9 cellular contexts compared by ENCODE assay signal in the genomic region with DNA sequence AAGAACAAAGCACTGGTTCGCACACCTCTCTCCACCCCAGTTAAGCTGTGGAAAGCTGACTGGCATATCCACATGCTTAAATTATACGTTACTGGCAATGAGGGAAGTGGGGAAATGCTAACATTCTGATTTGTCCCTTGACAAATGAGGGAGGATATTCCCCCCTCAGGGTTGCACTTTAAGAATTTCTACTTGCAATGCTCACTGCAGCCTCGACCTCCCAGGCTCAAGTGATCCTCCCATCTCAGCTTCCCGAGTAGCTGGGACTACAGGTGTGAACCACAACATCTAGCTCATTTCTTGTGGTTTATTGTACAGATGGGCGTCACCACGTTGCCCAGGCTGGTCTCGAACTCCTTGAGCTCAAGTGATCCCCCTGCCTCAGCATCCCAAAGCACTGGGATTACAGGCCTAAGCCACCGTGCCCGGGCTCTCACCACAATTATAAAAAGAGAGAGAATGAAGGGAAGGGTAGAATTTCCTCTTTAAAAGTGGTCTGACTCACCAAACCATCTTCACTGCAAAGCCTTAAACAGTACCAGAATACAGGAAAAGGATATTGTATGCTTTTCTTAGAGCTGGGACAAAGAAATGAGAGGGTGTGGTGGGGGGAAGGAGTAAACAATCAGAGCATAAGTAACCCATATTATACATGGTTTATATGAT. TPM values are rescaled to one million over a fixed set of nuclear protein-coding genes. Genes with fewer than 3 reads are reported as not detected.
A peak's percentile ranks its signal among the peaks of the same experiment; 100 is the strongest.
DNase-seq lines count a peak whose midpoint lies in the region; ATAC-seq, FAIRE-seq and TF ChIP-seq lines count a peak whose summit lies in the region.
"Had no signal": no experiment of that assay in that cellular context is flagged by ENCODE, and none has a peak within 500 bp of the region (broad histone marks: within the 10 kb centered on the region; RNA-seq: fewer than 3 reads in every experiment).

No MANE protein-coding gene starts in this region.

- H3K27me3 ChIP-seq in RWPE2 (ENCODE audit: insufficient read depth, poor library complexity, severe bottlenecking) = no peaks in the 10 kb centered on the region
- no peaks in the 10 kb centered on the region for H3K27me3 ChIP-seq in trophoblast cell (ENCODE audit: insufficient read depth, low read length)
- H3K27me3 ChIP-seq: spleen had no signal

- no peak for TF ChIP-seq POLR2A in H54 (IDR thresholded peaks at IDR 0.05; ENCODE audit: low read depth, low read length)

- H2AFZ ChIP-seq in trophoblast cell (ENCODE audit: insufficient read depth, low read length, poor library complexity) = no peak overlapping the region

- H3K4ac ChIP-seq in trophoblast cell (ENCODE audit: low read depth, low read length) = peak overlapping the region; percentile 80

- no peak for DNase-seq in H54 (ENCODE audit: insufficient read length, low spot score)
- no peak for DNase-seq in RWPE2 (ENCODE audit: low spot score)
- peak; percentile 67 for DNase-seq in dermis blood vessel endothelial cell
- no peak for DNase-seq in trophoblast cell
- DNase-seq in NCI-H128 (lab: John Stamatoyannopoulos, UW; ENCODE audit: unreplicated experiment) = no peak
- DNase-seq: spleen had no signal

- H3K4me2 ChIP-seq in trophoblast cell (ENCODE audit: low read length) = no peak overlapping the region

- peak overlapping the region; percentile 1 for H3K27ac ChIP-seq in RWPE2 (ENCODE audit: poor library complexity, severe bottlenecking)
- H3K27ac ChIP-seq in trophoblast cell (ENCODE audit: low read depth, low read length) = no peak overlapping the region

- WGBS in trophoblast cell (ENCODE audit: extremely low coverage, insufficient coverage, insufficient read length) = no CpG with 5 or more reads among the region's 9 CpGs

- H3K18ac ChIP-seq in trophoblast cell (ENCODE audit: low read length) = no peak overlapping the region

- no peak overlapping the region for H2BK120ac ChIP-seq in trophoblast cell (ENCODE audit: insufficient read depth, low read length, poor library complexity)

- ATAC-seq in RWPE2 (ENCODE audit: low read depth) (peak; percentile 75), GM18909 (IDR thresholded peaks at IDR 0.05; ENCODE audit: poor library complexity, unreplicated experiment) (no peak), GM19397 (IDR thresholded peaks at IDR 0.05; ENCODE audit: unreplicated experiment) (no peak), GM21515 (IDR thresholded peaks at IDR 0.05; ENCODE audit: unreplicated experiment) (no peak)

- peaks cover 24% of the 10 kb centered on the region for H3K79me2 ChIP-seq in trophoblast cell (ENCODE audit: control insufficient read depth, insufficient read depth, low read length, poor library complexity)

- H2BK12ac ChIP-seq in trophoblast cell (ENCODE audit: low read length) = no peak overlapping the region

- H3K9ac ChIP-seq in trophoblast cell (ENCODE audit: low read length) = no peak overlapping the region

- H2BK5ac ChIP-seq in trophoblast cell (ENCODE audit: low read depth, low read length, poor library complexity) = no peak overlapping the region

- H3K79me1 ChIP-seq in trophoblast cell (ENCODE audit: low read length) = no peaks in the 10 kb centered on the region

- H3K14ac ChIP-seq in trophoblast cell (ENCODE audit: low read length) = no peak overlapping the region

- FAIRE-seq in H54 (lab: Jason Lieb, UNC) = peak; percentile 91

- H3K4me3 ChIP-seq in RWPE2 (ENCODE audit: severe bottlenecking) = no peak overlapping the region
- no peak overlapping the region for H3K4me3 ChIP-seq in trophoblast cell (ENCODE audit: low read depth, low read length)

- H3K36me3 ChIP-seq in RWPE2 (ENCODE audit: low read depth) (peaks cover 27% of the 10 kb centered on the region), trophoblast cell (ENCODE audit: control insufficient read depth in 1 of 2, insufficient read depth in 2 of 2, low read length in 2 of 2) (no peaks in the 10 kb centered on the region)
- H3K36me3 ChIP-seq: spleen had no signal

- H4K12ac ChIP-seq in trophoblast cell (ENCODE audit: low read depth, low read length) = no peak overlapping the region

- no peak overlapping the region for H4K91ac ChIP-seq in trophoblast cell (ENCODE audit: low read depth, low read length)

- H3K9me3 ChIP-seq in RWPE2 (ENCODE audit: severe bottlenecking) (no peaks in the 10 kb centered on the region), trophoblast cell (ENCODE audit: insufficient read depth, low read depth, low read length) (no peaks in the 10 kb centered on the region)
- H3K9me3 ChIP-seq: spleen had no signal

- no peak overlapping the region for H3K23ac ChIP-seq in trophoblast cell (ENCODE audit: low read length)

- no peak overlapping the region for H2AK5ac ChIP-seq in trophoblast cell (ENCODE audit: low read length)

- H4K8ac ChIP-seq in trophoblast cell (ENCODE audit: low read depth, low read length) = no peak overlapping the region

- H3K4me1 ChIP-seq in RWPE2 (ENCODE audit: insufficient read depth, poor library complexity, severe bottlenecking) = peaks cover 34% of the 10 kb centered on the region
- H3K4me1 ChIP-seq in trophoblast cell (ENCODE audit: control insufficient read depth in 1 of 2, insufficient read depth in 2 of 2, low read length in 2 of 2) = peaks cover 5% of the 10 kb centered on the region in 2 experiments

- TF ChIP-seq CTCF in RWPE2 (IDR thresholded peaks at IDR 0.05; ENCODE audit: poor library complexity, severe bottlenecking) = no peak

RNA-seq across cellular contexts. Expression of a gene that starts 38.9 kb away (rescaled TPM):
- total RNA-seq in dermis blood vessel endothelial cell = 52.9 and 87.0 TPM in 2 replicates
- polyA plus RNA-seq in trophoblast cell (2013) = 34.1 and 34.6 TPM in 2 replicates
